8 cellular contexts compared by ENCODE assay signal in the genomic region with DNA sequence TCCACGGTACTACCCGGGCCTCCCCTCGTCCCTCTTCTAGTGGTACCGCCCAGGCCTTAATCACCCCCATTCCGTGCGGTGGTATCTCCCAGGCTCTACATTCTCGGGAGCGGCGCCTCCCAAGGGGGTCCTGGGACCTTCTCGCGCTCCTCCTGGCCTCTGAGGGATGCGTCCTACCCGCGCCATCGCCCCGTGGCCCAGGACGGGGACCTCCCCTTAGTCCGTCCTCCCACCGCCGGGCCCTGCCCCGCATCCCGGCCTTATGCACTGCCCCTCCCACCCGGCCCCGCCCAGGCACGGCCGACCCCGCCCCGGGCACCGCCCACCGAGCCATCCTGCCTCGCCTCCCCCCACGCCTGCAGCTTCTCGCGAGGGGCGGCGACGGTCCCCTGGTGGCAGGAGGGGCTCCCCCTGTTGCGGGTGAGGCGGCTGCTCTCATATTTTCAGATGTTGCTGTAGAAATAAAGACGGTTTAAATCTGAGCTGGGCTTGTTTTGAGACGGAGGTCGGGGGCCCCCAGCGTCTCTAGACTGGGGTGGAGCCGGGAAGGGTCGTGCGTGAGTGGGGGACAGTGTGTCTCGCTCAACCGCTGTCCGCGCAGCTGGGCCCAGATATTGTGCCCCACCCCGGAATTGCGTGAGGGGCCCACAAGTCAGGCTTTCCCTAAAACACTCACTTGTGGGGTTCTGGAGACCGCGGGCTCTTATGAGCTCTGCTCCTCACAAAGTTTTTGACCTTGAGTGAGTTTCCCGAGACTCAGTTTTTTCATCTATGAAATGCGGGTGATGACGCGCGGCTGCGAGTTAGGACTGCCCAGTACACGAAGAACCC. TPM values are rescaled to one million over a fixed set of nuclear protein-coding genes. Genes with fewer than 3 reads are reported as not detected.
DNase-seq lines count a peak whose midpoint lies in the region; ATAC-seq and TF ChIP-seq lines count a peak whose summit lies in the region.

No MANE protein-coding gene starts in this region.

- no peaks in the 10 kb centered on the region for H3K27me3 ChIP-seq in left lung

- CTCF ChIA-PET in activated CD4-positive, alpha-beta T cell treated with anti-CD3 and anti-CD28 coated beads, Interleukin-2, amount 10 ng/mL, durations not matched to agents 7 days and 5 days (lab: Charles Lee) = interaction anchor here (1.1 to 3.8 kb wide), 5 partner anchors 15 to 171 kb away, joined by 3 to 27 read pairs (median 4); a partner anchor contains a TSS

- TF ChIP-seq CTCF in 22Rv1 (IDR thresholded peaks at IDR 0.05) (no peak), left lung (IDR thresholded peaks at IDR 0.05) (no peak)

- peak; percentile 76 for DNase-seq in NCI-H345 (lab: John Stamatoyannopoulos, UW)
- peak; percentile 87 for DNase-seq in activated CD4-positive, alpha-beta T cell treated with anti-CD3 and anti-CD28 coated beads, Interleukin-2, amount 10 ng/mL, durations not matched to agents 7 days and 5 days
- peak; percentile 45 for DNase-seq in cortex of kidney (lab: John Stamatoyannopoulos, UW)
- DNase-seq in left lung = peak; percentile 88 to 97
- peak; percentile 86 to 89 for DNase-seq in stimulated activated CD4-positive, alpha-beta T cell treated with anti-CD3 and anti-CD28 coated beads, Interleukin-2, amount 100 ng/mL, for 24 hours

- H3K27ac Mint-ChIP-seq in activated CD4-positive, alpha-beta T cell treated with anti-CD3 and anti-CD28 coated beads, Interleukin-2, amount 10 ng/mL, durations not matched to agents 7 days and 5 days = peak overlapping the region; percentile 90

- peaks cover 0 to 42% of the 10 kb centered on the region in 2 donors for H3K36me3 ChIP-seq in left lung

- ATAC-seq in GM18502 (IDR thresholded peaks at IDR 0.05; ENCODE audit: poor library complexity, unreplicated experiment) = peak; percentile 44
- peak; percentile 43 for ATAC-seq in HG02970 (IDR thresholded peaks at IDR 0.05; ENCODE audit: low FRiP score, unreplicated experiment)
- peak; percentile 87 for ATAC-seq in left lung

- H3K4me3 ChIP-seq in left lung = peak overlapping the region; percentile 41 to 95

- no peaks in the 10 kb centered on the region for H3K9me3 ChIP-seq in left lung

- no peaks in the 10 kb centered on the region for H3K27me3 Mint-ChIP-seq in activated CD4-positive, alpha-beta T cell treated with anti-CD3 and anti-CD28 coated beads, Interleukin-2, amount 10 ng/mL, durations not matched to agents 7 days and 5 days

- H3K27ac ChIP-seq in 22Rv1 = peak overlapping the region; percentile 93
- H3K27ac ChIP-seq in left lung = peak overlapping the region; percentile 93 to 94

- H3K4me1 ChIP-seq in left lung = peaks cover 9 to 30% of the 10 kb centered on the region in 2 donors

- H3K9me3 Mint-ChIP-seq in activated CD4-positive, alpha-beta T cell treated with anti-CD3 and anti-CD28 coated beads, Interleukin-2, amount 10 ng/mL, durations not matched to agents 7 days and 5 days = no peaks in the 10 kb centered on the region

- peaks cover 36% of the 10 kb centered on the region for H3K36me3 Mint-ChIP-seq in activated CD4-positive, alpha-beta T cell treated with anti-CD3 and anti-CD28 coated beads, Interleukin-2, amount 10 ng/mL, durations not matched to agents 7 days and 5 days (ENCODE audit: low read depth)

- H3K4me1 Mint-ChIP-seq in activated CD4-positive, alpha-beta T cell treated with anti-CD3 and anti-CD28 coated beads, Interleukin-2, amount 10 ng/mL, durations not matched to agents 7 days and 5 days = peaks cover 42% of the 10 kb centered on the region

- POLR2A ChIA-PET in activated CD4-positive, alpha-beta T cell treated with anti-CD3 and anti-CD28 coated beads, Interleukin-2, amount 10 ng/mL, durations not matched to agents 7 days and 5 days (lab: Charles Lee) = interaction anchor here (0.5 kb wide), 1 partner anchor 19 kb away, joined by 3 read pairs; no protein-coding TSS in a partner anchor

- peak overlapping the region; percentile 88 for H3K4me3 Mint-ChIP-seq in activated CD4-positive, alpha-beta T cell treated with anti-CD3 and anti-CD28 coated beads, Interleukin-2, amount 10 ng/mL, durations not matched to agents 7 days and 5 days

- intact Hi-C loops in left lung (cut with DNase I) = no loop called here

RNA-seq across cellular contexts. Expression of a gene that starts 0.8 kb away (rescaled TPM):
- total RNA-seq in activated CD4-positive, alpha-beta T cell treated with anti-CD3 and anti-CD28 coated beads, Interleukin-2, amount 10 ng/mL, durations not matched to agents 7 days and 5 days = 100 to 1,000 TPM; 151 to 174 TPM
- 100 to 1,000 TPM; 141 to 154 TPM for total RNA-seq in left lung

RNA-seq across cellular contexts. Expression of a gene that starts 10.1 kb away (rescaled TPM):
- 10 to 100 TPM; 32.1 to 38.5 TPM for total RNA-seq in activated CD4-positive, alpha-beta T cell treated with anti-CD3 and anti-CD28 coated beads, Interleukin-2, amount 10 ng/mL, durations not matched to agents 7 days and 5 days
- total RNA-seq in left lung = 10 to 100 TPM; 32.8 to 34.3 TPM

RNA-seq across cellular contexts. Expression of a gene that starts 10.4 kb away (rescaled TPM):
- total RNA-seq in activated CD4-positive, alpha-beta T cell treated with anti-CD3 and anti-CD28 coated beads, Interleukin-2, amount 10 ng/mL, durations not matched to agents 7 days and 5 days = 1 to 10 TPM; 2.5 TPM
- 1 to 10 TPM in 1 of 2 donors, under 1 TPM in 1; 0.81 to 1.4 TPM for total RNA-seq in left lung

RNA-seq across cellular contexts. Expression of a gene that starts 21.3 kb away (rescaled TPM):
- total RNA-seq in activated CD4-positive, alpha-beta T cell treated with anti-CD3 and anti-CD28 coated beads, Interleukin-2, amount 10 ng/mL, durations not matched to agents 7 days and 5 days = 10 to 100 TPM; 39.1 to 45.4 TPM
- total RNA-seq in left lung = 100 to 1,000 TPM in 1 of 2 donors, 10 to 100 TPM in 1; 97.1 to 118 TPM

RNA-seq across cellular contexts. Expression of a gene that starts 24.1 kb away (rescaled TPM):
- total RNA-seq in activated CD4-positive, alpha-beta T cell treated with anti-CD3 and anti-CD28 coated beads, Interleukin-2, amount 10 ng/mL, durations not matched to agents 7 days and 5 days = not detected
- total RNA-seq in left lung = under 1 TPM in 1 of 2 donors, not detected in 1; 0.21 TPM

Comparison
In these comparisons a context has a peak if more than half of its experiments do, and no peak if none do; other contexts are left out.
1. Peak in every context shown above with its lines: DNase-seq, ATAC-seq, H3K4me3 ChIP-seq and H3K27ac ChIP-seq.